ENCODE assay signal across 8 cellular contexts in the genomic region with DNA sequence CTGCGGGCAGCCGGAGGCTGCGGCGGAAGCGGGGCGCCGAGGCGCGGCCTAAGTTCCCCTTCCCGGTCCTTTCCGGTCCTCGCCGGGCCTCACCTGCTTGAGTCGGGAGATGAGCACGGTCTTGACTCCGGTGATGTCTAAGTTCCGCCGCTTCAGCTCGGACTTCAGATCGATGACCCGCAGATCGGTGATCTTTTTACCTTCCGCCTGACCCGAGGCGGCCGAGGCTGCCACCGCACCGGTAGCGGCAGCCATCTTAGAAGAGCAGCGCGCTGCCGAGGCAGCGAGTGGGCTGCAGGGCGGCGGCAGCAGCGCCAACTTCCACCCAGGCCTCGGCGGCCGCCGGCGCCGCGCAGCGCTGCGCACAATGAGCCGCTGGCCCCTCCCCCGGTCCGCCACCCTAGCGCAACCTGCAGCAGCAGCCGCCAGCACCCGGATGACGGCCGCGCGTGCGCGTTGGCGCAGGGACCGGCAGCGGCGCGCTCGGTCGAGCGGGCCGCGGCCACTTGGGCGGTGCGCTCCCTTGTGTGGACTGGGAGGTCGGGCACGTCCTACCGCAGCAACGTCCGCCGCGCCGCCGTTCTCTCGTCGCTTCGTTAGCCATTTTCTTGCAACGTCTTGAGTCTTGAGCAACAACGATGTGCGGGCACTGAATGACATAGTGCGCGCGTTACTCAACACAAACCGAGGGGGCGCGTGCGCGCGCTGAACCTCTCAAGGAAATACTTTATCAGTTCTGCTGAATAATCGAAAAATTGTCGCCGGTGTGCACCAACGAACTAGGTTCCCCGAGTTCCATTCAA. TPM values are rescaled to one million over a fixed set of nuclear protein-coding genes. Genes with fewer than 3 reads are reported as not detected.
A peak's percentile ranks its signal among the peaks of the same experiment; 100 is the strongest.
DNase-seq lines count a peak whose midpoint lies in the region; ATAC-seq and TF ChIP-seq lines count a peak whose summit lies in the region.

A gene (minus strand): TSS at position 369 of the 803 bp plus-strand sequence. CDS start 114 bp downstream, at position 255.

- H3K4me2 ChIP-seq in trophoblast cell (ENCODE audit: low read length): peak within 1 kb of the TSS; percentile 72

- H3K4ac ChIP-seq in trophoblast cell (ENCODE audit: low read depth, low read length): peak within 1 kb of the TSS; percentile 66

- H2AK5ac ChIP-seq in trophoblast cell (ENCODE audit: low read length): peak within 1 kb of the TSS; percentile 55

- H3K9ac ChIP-seq in trophoblast cell (ENCODE audit: low read length): peak within 1 kb of the TSS; percentile 85

- TF ChIP-seq POLR2A in tibial nerve (IDR thresholded peaks at IDR 0.05): peak; percentile 89 to 95

- peak; percentile 41; the same call in 1 of the 2 replicates for TF ChIP-seq CTCF in GM12875 (IDR thresholded peaks at IDR 0.05; ENCODE audit: borderline replicate concordance, insufficient read depth, low read depth, low read length)
- TF ChIP-seq CTCF in tibial nerve (IDR thresholded peaks at IDR 0.05): peak in 4 of 5 experiments; percentile 38 to 71 (median 50)

- H3K4me1 ChIP-seq in trophoblast cell (ENCODE audit: control insufficient read depth in 1 of 2, insufficient read depth in 2 of 2, low read length in 2 of 2) (no peaks in the 10 kb centered on the region), tibial nerve (peaks cover 0 to 37% (median 20%) of the 10 kb centered on the region in 4 donors)

- peak within 1 kb of the TSS; percentile 90 for H3K18ac ChIP-seq in trophoblast cell (ENCODE audit: low read length)

- intact Hi-C loops in Right ventricle myocardium superior (cut with DNase I): no loop called here

- peak within 1 kb of the TSS; percentile 84 for H4K8ac ChIP-seq in trophoblast cell (ENCODE audit: low read depth, low read length)

- no CpG with 5 or more reads among the region's 98 CpGs for WGBS in trophoblast cell (ENCODE audit: extremely low coverage, insufficient coverage, insufficient read length)
- WGBS in tibial nerve, 2 donors: 0% methylated on average over 33 to 48 of the region's 98 CpGs

- H2AFZ ChIP-seq in trophoblast cell (ENCODE audit: insufficient read depth, low read length, poor library complexity): peak within 1 kb of the TSS; percentile 89

- peaks cover 14% of the 10 kb centered on the region for H3K79me1 ChIP-seq in trophoblast cell (ENCODE audit: low read length)

- H4K12ac ChIP-seq in trophoblast cell (ENCODE audit: low read depth, low read length): peak within 1 kb of the TSS; percentile 73

- peak within 1 kb of the TSS; percentile 59 for H2BK120ac ChIP-seq in trophoblast cell (ENCODE audit: insufficient read depth, low read length, poor library complexity)

- no peak within 1 kb of the TSS for H2BK12ac ChIP-seq in trophoblast cell (ENCODE audit: low read length)

- peak within 1 kb of the TSS; percentile 95 for H4K91ac ChIP-seq in trophoblast cell (ENCODE audit: low read depth, low read length)

- TF ChIP-seq EP300 in tibial nerve (IDR thresholded peaks at IDR 0.05): peak in 1 of 2 donors; percentile 95

- H3K27ac ChIP-seq in trophoblast cell (ENCODE audit: low read depth, low read length) (peak within 1 kb of the TSS; percentile 98), tibial nerve (peak within 1 kb of the TSS; percentile 95 to 98 (median 98))

- H3K27me3 ChIP-seq in trophoblast cell (ENCODE audit: insufficient read depth, low read length) (no peaks in the 10 kb centered on the region), tibial nerve (no peaks in the 10 kb centered on the region)

- no peak within 1 kb of the TSS for H3K23ac ChIP-seq in trophoblast cell (ENCODE audit: low read length)

- H3K14ac ChIP-seq in trophoblast cell (ENCODE audit: low read length): peak within 1 kb of the TSS; percentile 93

- H3K36me3 ChIP-seq in trophoblast cell (ENCODE audit: control insufficient read depth in 1 of 2, insufficient read depth in 2 of 2, low read length in 2 of 2): peaks cover 3 to 8% of the 10 kb centered on the region in 2 experiments
- peaks cover 0 to 10% (median 0%) of the 10 kb centered on the region in 3 donors for H3K36me3 ChIP-seq in tibial nerve

- H3K9me3 ChIP-seq in trophoblast cell (ENCODE audit: insufficient read depth, low read depth, low read length) (no peaks in the 10 kb centered on the region), tibial nerve (no peaks in the 10 kb centered on the region)

- DNase-seq in NCI-H1417 treated with DMSO at 0.1 percent for 48 hours (lab: John Stamatoyannopoulos, UW) (peak; percentile 83), SW 1271 (lab: John Stamatoyannopoulos, UW) (peak; percentile 91 to 95), Right ventricle myocardium superior (peak; percentile 97), trophoblast cell (peak; percentile 96 to 98), tibial nerve (ENCODE audit: low spot score in 2 of 2) (peak; percentile 82 to 84)
- DNase-seq in activated naive CD8-positive, alpha-beta T cell treated with anti-CD3 and anti-CD28 coated beads, Interleukin-2, amount 50 U/mL, for 16 hours (ENCODE audit: low read depth, low spot score): peak; percentile 76

- H2BK5ac ChIP-seq in trophoblast cell (ENCODE audit: low read depth, low read length, poor library complexity): peak within 1 kb of the TSS; percentile 95

- ATAC-seq in HG02763 (IDR thresholded peaks at IDR 0.05; ENCODE audit: unreplicated experiment) (peak; percentile 89), Right ventricle myocardium superior (ENCODE audit: poor library complexity) (peak; percentile 98)

- peaks cover 14% of the 10 kb centered on the region for H3K79me2 ChIP-seq in trophoblast cell (ENCODE audit: control insufficient read depth, insufficient read depth, low read length, poor library complexity)

- peak within 1 kb of the TSS; percentile 75 for H3K4me3 ChIP-seq in GM12875 (ENCODE audit: low read depth, low read length)
- H3K4me3 ChIP-seq in trophoblast cell (ENCODE audit: low read depth, low read length): peak within 1 kb of the TSS; percentile 90
- peak within 1 kb of the TSS; percentile 61 to 95 (median 70) for H3K4me3 ChIP-seq in tibial nerve

RNA-seq across cellular contexts. Expression of the gene that starts here (rescaled TPM):
- 45.0 TPM for total RNA-seq in Right ventricle myocardium superior
- polyA plus RNA-seq in trophoblast cell (2013): 131 and 134 TPM in 2 replicates
- total RNA-seq in tibial nerve: 100 to 1,000 TPM in 3 of 4 donors, 10 to 100 TPM in 1; 87.9 to 126 (median 115) TPM

Comparison
In these comparisons a context has a peak if more than half of its experiments do, and no peak if none do; other contexts are left out.
1. Peak in every context shown above with its lines: DNase-seq, ATAC-seq, H3K4me3 ChIP-seq and H3K27ac ChIP-seq.